In the genomic region with DNA sequence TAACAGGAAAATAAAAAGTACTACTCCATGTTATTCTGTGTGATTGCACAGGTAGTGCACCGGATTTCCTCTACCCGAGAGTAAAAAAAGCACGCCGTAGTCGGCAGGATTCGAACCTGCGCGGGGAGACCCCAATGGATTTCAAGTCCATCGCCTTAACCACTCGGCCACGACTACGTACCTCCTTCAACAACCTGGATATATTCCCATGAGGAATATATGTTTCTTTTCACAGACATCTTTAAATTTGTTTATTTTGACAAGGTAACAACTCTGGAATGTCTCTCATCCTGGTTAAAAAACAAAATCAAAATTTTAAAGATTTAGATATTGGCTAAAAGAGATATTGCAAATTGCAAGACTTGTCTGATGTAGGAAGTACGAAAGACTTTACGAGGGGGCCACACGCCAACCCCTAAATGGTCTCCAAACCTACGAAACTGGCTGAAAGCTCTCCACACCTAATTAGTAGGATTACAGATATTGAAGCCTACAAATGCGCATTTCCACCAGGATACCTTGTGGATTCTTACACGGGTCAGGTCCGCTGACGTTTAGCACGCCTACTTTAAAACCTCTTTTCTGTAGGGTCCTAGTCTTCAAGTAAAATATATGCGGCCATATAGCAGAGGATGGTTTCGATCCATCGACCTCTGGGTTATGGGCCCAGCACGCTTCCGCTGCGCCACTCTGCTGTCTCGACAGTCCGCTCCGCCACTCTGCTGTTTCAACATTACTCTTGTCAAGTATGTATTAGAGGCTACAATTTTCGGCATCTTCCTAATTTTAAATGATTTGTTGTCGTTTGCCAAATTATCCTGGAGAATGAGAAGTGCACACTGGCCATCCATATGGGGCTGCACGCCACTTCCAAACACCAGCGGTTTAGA, we compare ENCODE assay signal across 8 cellular contexts.
DNase-seq lines count a peak whose midpoint lies in the region; ATAC-seq lines count a peak whose summit lies in the region.

No MANE protein-coding gene starts in this region.

- peak; percentile 89 for DNase-seq in HS-5 (ENCODE audit: low read depth)
- DNase-seq in NT2/D1 (ENCODE audit: low read depth, low spot score): no peak
- peak; percentile 96 for DNase-seq in activated CD8-positive, alpha-beta memory T cell treated with anti-CD3 and anti-CD28 coated beads, Interleukin-2, amount 50 U/mL, for 48 hours
- DNase-seq in epithelial cell of prostate (ENCODE audit: low read depth, low spot score): no peak
- DNase-seq in stimulated activated CD8-positive, alpha-beta memory T cell treated with anti-CD3 and anti-CD28 coated beads, Interleukin-4, amount 100 ng/mL, for 48 hours: peak; percentile 93

- H3K36me3 ChIP-seq in NT2/D1 (ENCODE audit: insufficient read depth, insufficient read length, low read length): no peaks in the 10 kb centered on the region
- no peaks in the 10 kb centered on the region for H3K36me3 ChIP-seq in muscle layer of colon (ENCODE audit: insufficient read depth, low read length)

- ATAC-seq in GM18520 (IDR thresholded peaks at IDR 0.05; ENCODE audit: unreplicated experiment): peak; percentile 32
- ATAC-seq in GM21529 (IDR thresholded peaks at IDR 0.05; ENCODE audit: unreplicated experiment): no peak

- H3K9me3 ChIP-seq in NT2/D1 (ENCODE audit: insufficient read depth, low read length) (no peaks in the 10 kb centered on the region), muscle layer of colon (ENCODE audit: low read length) (no peaks in the 10 kb centered on the region)

- peak overlapping the region; percentile 64 for H3K9ac ChIP-seq in NT2/D1 (ENCODE audit: insufficient read length, low read depth)
- no peak overlapping the region for H3K9ac ChIP-seq in muscle layer of colon (ENCODE audit: low read length)

- H3K4me3 ChIP-seq in NT2/D1 (ENCODE audit: insufficient read length, low read depth) (peak overlapping the region; percentile 65), muscle layer of colon (ENCODE audit: low read depth in 1 of 2, low read length in 2 of 2) (peak overlapping the region; percentile 34 to 49)

- H3K27ac ChIP-seq in epithelial cell of prostate (peak overlapping the region; percentile 72), muscle layer of colon (ENCODE audit: low read depth, low read length) (no peak overlapping the region)

- H3K4me1 ChIP-seq in NT2/D1 (ENCODE audit: insufficient read depth, insufficient read length) (no peaks in the 10 kb centered on the region), muscle layer of colon (ENCODE audit: insufficient read depth, low read length) (peaks cover 11% of the 10 kb centered on the region)

- H3K27me3 ChIP-seq in NT2/D1 (ENCODE audit: insufficient read depth, insufficient read length): no peaks in the 10 kb centered on the region
- peaks cover 2 to 5% of the 10 kb centered on the region in 2 donors for H3K27me3 ChIP-seq in muscle layer of colon (ENCODE audit: control insufficient read depth in 1 of 2, insufficient read depth in 2 of 2, low read length in 2 of 2)

Comparison
In these comparisons a context has a peak if more than half of its experiments do, and no peak if none do; other contexts are left out.
1. DNase-seq: peak in HS-5 (single experiment), activated CD8-positive, alpha-beta memory T cell treated with anti-CD3 and anti-CD28 coated beads, Interleukin-2, amount 50 U/mL, for 48 hours (single experiment) and stimulated activated CD8-positive, alpha-beta memory T cell treated with anti-CD3 and anti-CD28 coated beads, Interleukin-4, amount 100 ng/mL, for 48 hours (single experiment); none in NT2/D1 (single experiment) and epithelial cell of prostate (single experiment).